Comparison of ENCODE assay signal across 26 cellular contexts in the genomic region with DNA sequence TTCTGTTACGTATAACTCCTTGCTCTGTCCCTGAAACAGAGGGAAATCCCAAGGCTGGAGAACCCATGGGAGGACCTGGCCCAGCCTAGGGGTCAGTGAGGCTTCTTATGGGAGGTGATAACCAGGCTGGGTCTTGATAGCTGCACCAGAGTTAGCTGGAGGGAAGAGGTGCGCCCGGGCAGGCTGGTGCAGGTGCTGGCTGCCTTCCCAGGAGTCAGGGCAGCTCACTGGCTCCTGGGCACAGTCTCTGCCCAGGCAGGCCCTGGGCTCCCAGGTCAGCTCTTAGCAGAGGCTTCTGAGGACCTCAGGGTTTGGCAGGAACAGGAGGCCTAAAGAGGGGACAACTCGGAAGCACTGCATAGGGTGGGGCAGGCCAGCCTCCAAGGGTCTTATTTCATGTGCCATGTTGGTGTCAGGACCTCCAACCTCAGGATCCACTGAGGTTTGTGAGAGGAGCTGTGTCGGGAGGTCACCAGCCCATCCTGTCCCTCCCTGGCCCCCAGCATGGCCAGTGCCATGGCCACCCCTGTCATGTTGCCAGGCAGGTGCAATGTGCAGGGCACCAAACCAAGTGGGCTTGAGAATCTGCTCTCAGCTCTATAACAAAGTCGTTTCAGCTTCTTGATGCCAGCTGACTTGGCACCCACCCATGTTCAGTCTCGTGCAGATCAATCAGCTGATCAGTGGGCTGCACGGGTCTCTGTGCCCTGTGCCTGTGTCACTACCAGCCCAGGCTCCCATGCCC. TPM values are rescaled to one million over a fixed set of nuclear protein-coding genes. Genes with fewer than 3 reads are reported as not detected.
DNase-seq lines count a peak whose midpoint lies in the region; ATAC-seq, FAIRE-seq and TF ChIP-seq lines count a peak whose summit lies in the region.
"Had no signal": no experiment of that assay in that cellular context is flagged by ENCODE, and none has a peak within 500 bp of the region (broad histone marks: within the 10 kb centered on the region; RNA-seq: fewer than 3 reads in every experiment).

No MANE protein-coding gene starts in this region.

- peak; percentile 9 for DNase-seq in activated CD8-positive, alpha-beta memory T cell treated with anti-CD3 and anti-CD28 coated beads, Interleukin-2, amount 50 U/mL, for 4 hours
- DNase-seq in activated CD8-positive, alpha-beta memory T cell treated with anti-CD3 and anti-CD28 coated beads for 24 hours = no peak
- DNase-seq in epithelial cell of prostate (ENCODE audit: low read depth, low spot score) = no peak
- peak; percentile 66 for DNase-seq in kidney
- peak; percentile 75 to 82 for DNase-seq in thyroid gland
- DNase-seq in NOMO-1 treated with dmso at 0.1 percent for 144 hours (lab: John Stamatoyannopoulos, UW; ENCODE audit: unreplicated experiment) = no peak
- DNase-seq in stimulated activated naive CD8-positive, alpha-beta T cell treated with anti-CD3 and anti-CD28 coated beads, Interleukin-15, Interleukin-2, amounts not matched to agents 100 U/mL and 50 U/mL, for 24 hours = no peak
- DNase-seq: 8988T; activated B cell treated with CpG ODN at 0.5 μM for 24 hours; activated CD8-positive, alpha-beta memory T cell treated with anti-CD3 and anti-CD28 coated beads, Interleukin-2, amount 50 U/mL, for 48 hours; anterior cingulate cortex; CD4-positive, alpha-beta memory T cell; H7; head of caudate nucleus; NCI-H1092 treated with DMSO at 0.1 percent for 48 hours; NCI-H2029 treated with DMSO at 0.1 percent for 48 hours; NCI-H446; NCI-H82; OCI-M1; SHP77; T-helper 9 cell had no signal

- H3K27ac ChIP-seq in epithelial cell of prostate = peak overlapping the region; percentile 39
- no peak overlapping the region for H3K27ac ChIP-seq in kidney (ENCODE audit: low read depth in 2 of 2, low read length in 2 of 2)
- H3K27ac ChIP-seq in thyroid gland = peak overlapping the region; percentile 22 to 34 (median 28)
- H3K27ac ChIP-seq: dorsolateral prefrontal cortex had no signal

- intact Hi-C loops in kidney (cut with DNase I) = no loop called here
- intact Hi-C loops in thyroid gland (cut with DNase I) = no loop called here

- H3K36me3 ChIP-seq in kidney (ENCODE audit: control insufficient read depth in 1 of 2, insufficient read depth in 2 of 2, low read length in 2 of 2) = no peaks in the 10 kb centered on the region
- no peaks in the 10 kb centered on the region for H3K36me3 ChIP-seq in thyroid gland

- H3K9me3 ChIP-seq in kidney (ENCODE audit: control insufficient read depth in 1 of 2, low read length in 2 of 2) = no peaks in the 10 kb centered on the region
- H3K9me3 ChIP-seq in thyroid gland = no peaks in the 10 kb centered on the region

- no peak overlapping the region for H3K4me3 ChIP-seq in kidney (ENCODE audit: low read length in 2 of 2)
- no peak overlapping the region for H3K4me3 ChIP-seq in thyroid gland (replicated peaks in 1 of 3)
- H3K4me3 ChIP-seq: dorsolateral prefrontal cortex had no signal

- H3K9ac ChIP-seq in kidney (ENCODE audit: low read length in 2 of 2) = no peak overlapping the region

- TF ChIP-seq POLR2A in thyroid gland (IDR thresholded peaks at IDR 0.05) = no peak

- peaks cover 6% of the 10 kb centered on the region in 2 donors for H3K4me1 ChIP-seq in kidney (ENCODE audit: control insufficient read depth in 1 of 2, insufficient read depth in 1 of 2, low read depth in 1 of 2, low read length in 2 of 2)
- peaks cover 0 to 9% of the 10 kb centered on the region in 2 donors for H3K4me1 ChIP-seq in thyroid gland

- no peak for FAIRE-seq in kidney (lab: Jason Lieb, UNC)
- FAIRE-seq: G401.6, GM18507 had no signal

- TF ChIP-seq CTCF in kidney (IDR thresholded peaks at IDR 0.05; ENCODE audit: borderline replicate concordance, extremely low read depth, insufficient read depth) (no peak), thyroid gland (IDR thresholded peaks at IDR 0.05) (no peak)

- 43 to 63% methylated on average over 7 of the region's 8 CpGs for WGBS in thyroid gland, 2 donors

- no peaks in the 10 kb centered on the region for H3K27me3 ChIP-seq in thyroid gland
- H3K27me3 ChIP-seq: dorsolateral prefrontal cortex had no signal

- ATAC-seq in HG02642 (IDR thresholded peaks at IDR 0.05; ENCODE audit: poor library complexity, unreplicated experiment) = no peak
- ATAC-seq in stimulated activated naive CD8-positive, alpha-beta T cell treated with anti-CD3 and anti-CD28 coated beads, Interleukin-15, Interleukin-2, amounts not matched to agents 100 U/mL and 50 U/mL, for 24 hours = no peak
- ATAC-seq: activated T-helper 17 cell treated with anti-CD3 and anti-CD28 coated beads, Interleukin-2, amount 50 U/mL, for 72 hours had no signal

RNA-seq across cellular contexts. Expression of gene CELSR1, which starts 20.5 kb away (rescaled TPM):
- total RNA-seq in kidney = 49.9 TPM
- polyA plus RNA-seq in kidney (ENCODE audit: insufficient read depth, low read depth, low replicate concordance) = 15.7 TPM
- 10 to 100 TPM; 18.4 to 56.0 (median 31.0) TPM for total RNA-seq in thyroid gland

Comparison
In these comparisons a context has a peak if more than half of its experiments do, and no peak if none do; other contexts are left out.
1. DNase-seq: peak in activated CD8-positive, alpha-beta memory T cell treated with anti-CD3 and anti-CD28 coated beads, Interleukin-2, amount 50 U/mL, for 4 hours (single experiment), kidney (single experiment) and thyroid gland (2 of 2); none in activated CD8-positive, alpha-beta memory T cell treated with anti-CD3 and anti-CD28 coated beads for 24 hours (single experiment), epithelial cell of prostate (single experiment), NOMO-1 treated with dmso at 0.1 percent for 144 hours (single experiment) and stimulated activated naive CD8-positive, alpha-beta T cell treated with anti-CD3 and anti-CD28 coated beads, Interleukin-15, Interleukin-2, amounts not matched to agents 100 U/mL and 50 U/mL, for 24 hours (single experiment).
2. H3K27ac ChIP-seq: peak in epithelial cell of prostate (single experiment) and thyroid gland (3 of 3); none in kidney (0 of 2).